In the genomic region with DNA sequence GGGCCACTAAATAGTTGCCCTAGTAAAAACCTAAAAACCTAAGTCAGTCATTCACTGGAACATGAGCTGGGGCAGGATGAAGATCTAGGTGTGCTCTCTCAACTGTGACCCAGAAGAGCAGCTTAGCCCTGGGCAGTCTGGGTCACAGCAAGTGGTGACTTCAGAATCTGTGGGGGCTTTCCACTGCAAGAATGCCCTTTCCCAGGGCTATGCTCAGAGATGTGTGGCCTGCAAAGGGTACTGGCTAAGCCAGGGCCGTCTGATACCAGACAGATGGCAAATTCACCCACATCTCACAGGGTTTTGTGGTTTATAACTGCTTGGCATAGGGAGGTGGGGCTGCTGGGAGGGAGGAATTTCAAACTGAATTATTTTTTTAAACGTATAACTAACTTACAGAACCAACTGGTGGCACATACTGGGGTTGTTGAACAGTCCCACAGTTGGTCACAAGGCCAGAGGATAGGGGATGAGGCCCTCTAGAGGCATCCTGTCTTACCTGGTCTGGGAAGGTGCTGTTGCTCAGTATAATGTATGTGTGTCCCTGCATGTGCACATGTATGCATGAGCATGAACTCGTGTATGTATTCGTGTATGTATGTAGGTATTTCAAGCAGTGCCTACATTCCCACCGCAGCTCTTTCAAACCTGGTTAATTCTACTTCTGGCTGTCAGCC, we compare ENCODE assay signal across 1 cellular context.
TF ChIP-seq lines count a peak whose summit lies in the region.

No MANE protein-coding gene starts in this region.

TF ChIP-seq in H1, 55 proteins besides CTCF, POLR2A, EP300 and RAD21 (continued from another document):
- TF ChIP-seq POU5F1 (IDR thresholded peaks at IDR 0.05; ENCODE audit: low read depth, low read length) (no peak), SUZ12 (IDR thresholded peaks at IDR 0.05; ENCODE audit: low read length) (no peak), E2F6 (IDR thresholded peaks at IDR 0.05) (no peak), EZH2 (IDR thresholded peaks at IDR 0.05; ENCODE audit: low read depth, low read length, severe bottlenecking) (no peak), ZNF274 (IDR thresholded peaks at IDR 0.05; ENCODE audit: borderline replicate concordance, extremely low read depth, low read length) (no peak), SAP30 (IDR thresholded peaks at IDR 0.05; ENCODE audit: insufficient read depth, insufficient replicate concordance, low read length) (no peak)
